In the genomic region with DNA sequence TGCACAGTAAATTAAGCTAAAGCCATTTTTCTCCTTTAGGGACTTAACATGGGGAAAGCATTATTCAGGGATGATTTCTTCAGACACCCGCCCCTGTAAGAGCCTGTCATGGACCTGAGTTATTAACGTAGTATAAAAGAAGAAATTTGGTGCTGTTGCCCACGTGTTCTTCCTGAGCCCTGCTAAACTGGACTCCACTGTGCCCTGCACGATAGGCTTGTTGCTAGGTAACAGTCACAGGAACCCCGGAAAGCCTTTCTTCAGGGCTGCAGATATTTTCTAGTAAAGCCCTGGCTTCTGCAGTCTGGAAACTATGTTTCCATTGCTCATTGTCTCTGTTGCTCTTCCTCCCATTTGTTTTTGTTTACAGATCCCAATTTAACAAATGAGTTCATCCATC, we compare ENCODE assay signal across 15 cellular contexts.
DNase-seq lines count a peak whose midpoint lies in the region; ATAC-seq and TF ChIP-seq lines count a peak whose summit lies in the region.
"Had no signal": no experiment of that assay in that cellular context is flagged by ENCODE, and none has a peak within 500 bp of the region (broad histone marks: within the 10 kb centered on the region; RNA-seq: fewer than 3 reads in every experiment).

No MANE protein-coding gene starts in this region.

- H3K27me3 ChIP-seq in right atrium auricular region: no peaks in the 10 kb centered on the region
- no peaks in the 10 kb centered on the region for H3K27me3 ChIP-seq in heart left ventricle
- H3K27me3 ChIP-seq: BLaER1 treated with 17β-estradiol and CSF1 and Interleukin-3, amounts not matched to agents 10 nM and 100 nM had no signal

- no peaks in the 10 kb centered on the region for H3K27me3 Mint-ChIP-seq in neural crest cell (ENCODE audit: low read depth)
- H3K27me3 Mint-ChIP-seq: CD8-positive, alpha-beta memory T cell had no signal

- no peak overlapping the region for H3K27ac Mint-ChIP-seq in neural crest cell (ENCODE audit: unreplicated experiment)
- H3K27ac Mint-ChIP-seq: CD8-positive, alpha-beta memory T cell had no signal

- H3K4me3 ChIP-seq in right atrium auricular region (no peak overlapping the region), heart left ventricle (no peak overlapping the region)
- H3K4me3 ChIP-seq: BLaER1 treated with 17β-estradiol and CSF1 and Interleukin-3, amounts not matched to agents 10 nM and 100 nM; K562 had no signal

- H3K27ac ChIP-seq in right atrium auricular region: no peak overlapping the region
- H3K27ac ChIP-seq in heart left ventricle: no peak overlapping the region
- H3K27ac ChIP-seq: BLaER1 treated with 17β-estradiol and CSF1 and Interleukin-3, amounts not matched to agents 10 nM and 100 nM had no signal

- H3K36me3 Mint-ChIP-seq in neural crest cell (ENCODE audit: low read depth): no peaks in the 10 kb centered on the region

- 64 to 68% (median 66%) methylated on average over 5 of the region's 5 CpGs for WGBS in heart left ventricle, 4 donors

- H3K4me1 ChIP-seq in right atrium auricular region (no peaks in the 10 kb centered on the region), heart left ventricle (no peaks in the 10 kb centered on the region)
- H3K4me1 ChIP-seq: BLaER1 treated with 17β-estradiol and CSF1 and Interleukin-3, amounts not matched to agents 10 nM and 100 nM had no signal

- H3K9me3 ChIP-seq in right atrium auricular region: no peaks in the 10 kb centered on the region
- no peaks in the 10 kb centered on the region for H3K9me3 ChIP-seq in heart left ventricle
- H3K9me3 ChIP-seq: BLaER1 treated with 17β-estradiol and CSF1 and Interleukin-3, amounts not matched to agents 10 nM and 100 nM had no signal

- ATAC-seq in heart left ventricle: no peak
- ATAC-seq: K562 had no signal

- no peaks in the 10 kb centered on the region for H3K36me3 ChIP-seq in right atrium auricular region
- no peaks in the 10 kb centered on the region for H3K36me3 ChIP-seq in heart left ventricle
- H3K36me3 ChIP-seq: BLaER1 treated with 17β-estradiol and CSF1 and Interleukin-3, amounts not matched to agents 10 nM and 100 nM had no signal

- H3K9me3 Mint-ChIP-seq in neural crest cell: no peaks in the 10 kb centered on the region

- intact Hi-C loops in heart left ventricle (cut with DNase I): no loop called here

- TF ChIP-seq POLR2A in heart left ventricle (IDR thresholded peaks at IDR 0.05): no peak

- no peak overlapping the region for H3K4me3 Mint-ChIP-seq in neural crest cell
- H3K4me3 Mint-ChIP-seq: CD8-positive, alpha-beta memory T cell had no signal

- peak; percentile 30 for DNase-seq in right atrium auricular region (ENCODE audit: low spot score)
- no peak for DNase-seq in heart left ventricle
- peak; percentile 36 for DNase-seq in NCI-H69 (lab: John Stamatoyannopoulos, UW)
- DNase-seq in neural crest cell (ENCODE audit: low read depth, low spot score): peak; percentile 4
- no peak for DNase-seq in stimulated activated CD4-positive, alpha-beta T cell treated with anti-CD3 and anti-CD28 coated beads, Interleukin-15, amount 100 ng/mL, for 24 hours
- DNase-seq in activated CD4-positive, alpha-beta T cell treated with anti-CD3 and anti-CD28 coated beads for 48 hours: no peak
- no peak for DNase-seq in putamen (ENCODE audit: low spot score)
- DNase-seq: CD8-positive, alpha-beta memory T cell; DND-41; NCI-H1436 treated with DMSO at 0.1 percent for 48 hours; NCI-H526 treated with DMSO at 0.1 percent for 48 hours; SHP77; T-helper 1 cell had no signal

- TF ChIP-seq CTCF in right atrium auricular region (IDR thresholded peaks at IDR 0.05): no peak
- TF ChIP-seq CTCF in heart left ventricle (IDR thresholded peaks at IDR 0.05): no peak
- TF ChIP-seq CTCF in neural crest cell (conservative IDR thresholded peaks at IDR 0.05): no peak

- H3K4me1 Mint-ChIP-seq in neural crest cell: peaks cover 24% of the 10 kb centered on the region
- H3K4me1 Mint-ChIP-seq: CD8-positive, alpha-beta memory T cell had no signal

Comparison
In these comparisons a context has a peak if more than half of its experiments do, and no peak if none do; other contexts are left out.
1. DNase-seq: peak in right atrium auricular region (single experiment), NCI-H69 (single experiment) and neural crest cell (single experiment); none in heart left ventricle (0 of 5), stimulated activated CD4-positive, alpha-beta T cell treated with anti-CD3 and anti-CD28 coated beads, Interleukin-15, amount 100 ng/mL, for 24 hours (single experiment), activated CD4-positive, alpha-beta T cell treated with anti-CD3 and anti-CD28 coated beads for 48 hours (single experiment) and putamen (single experiment).